In the genomic region with DNA sequence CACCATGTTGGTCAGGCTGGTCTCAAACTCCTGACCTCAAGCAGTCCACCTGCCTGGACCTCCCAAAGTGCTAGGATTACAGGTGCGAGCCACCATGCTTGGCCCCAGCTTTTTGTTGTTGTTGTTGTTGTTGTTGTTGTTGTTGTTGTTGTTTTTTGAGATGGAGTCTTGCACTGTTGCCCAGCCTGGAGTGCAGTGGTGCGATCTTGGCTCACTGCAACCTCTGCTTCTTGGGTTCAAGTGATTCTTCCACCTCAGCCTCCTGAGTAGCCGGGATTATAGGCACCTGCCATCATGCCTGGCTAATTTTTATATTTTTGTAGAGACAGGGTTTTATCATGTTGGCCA, we compare ENCODE assay signal across 1 cellular context.
TF ChIP-seq lines count a peak whose summit lies in the region.
"Not testable (repeated sequence)": the region's sequence is repeated elsewhere in the genome, so short reads cannot be mapped to it uniquely, and the experiment has no call there.

No MANE protein-coding gene starts in this region.

TF ChIP-seq in HepG2, 621 proteins besides CTCF, POLR2A, EP300 and RAD21:
- peak; percentile 66; the same call in 1 of the 2 replicates for TF ChIP-seq FOXP1 (IDR thresholded peaks at IDR 0.05)
- not testable (repeated sequence) for TF ChIP-seq FOXP1 (CRISPR knock-in tag; IDR thresholded peaks at IDR 0.05)
